19 cellular contexts compared by ENCODE assay signal in genomic region chr12:66641057-66641456, GRCh38. TPM values are rescaled to one million over a fixed set of nuclear protein-coding genes. Genes with fewer than 3 reads are reported as not detected.
A peak's percentile ranks its signal among the peaks of the same experiment; 100 is the strongest.
DNase-seq lines count a peak whose midpoint lies in the region; ATAC-seq and TF ChIP-seq lines count a peak whose summit lies in the region.
"Had no signal": no experiment of that assay in that cellular context is flagged by ENCODE, and none has a peak within 500 bp of the region (broad histone marks: within the 10 kb centered on the region; RNA-seq: fewer than 3 reads in every experiment).

No MANE protein-coding gene starts in this region.

- peaks cover 50% of the 10 kb centered on the region for H3K4me1 Mint-ChIP-seq in nephron
- H3K4me1 Mint-ChIP-seq: B cell had no signal

- ATAC-seq in DND-41 (ENCODE audit: insufficient read depth, low read depth) = peak; percentile 60; the same call in 2 of the 3 replicates
- no peak for ATAC-seq in GM19035 (IDR thresholded peaks at IDR 0.05; ENCODE audit: unreplicated experiment)
- ATAC-seq: A549; CD8-positive, alpha-beta T cell had no signal

- peaks cover 4% of the 10 kb centered on the region for H3K27me3 ChIP-seq in DND-41 (ENCODE audit: insufficient read depth, low read length, poor library complexity)
- no peaks in the 10 kb centered on the region for H3K27me3 ChIP-seq in SJCRH30
- H3K27me3 ChIP-seq: BLaER1 treated with 17β-estradiol and CSF1 and Interleukin-3, amounts not matched to agents 10 nM and 100 nM had no signal

- no peaks in the 10 kb centered on the region for H3K36me3 Mint-ChIP-seq in nephron (ENCODE audit: low read depth)
- H3K36me3 Mint-ChIP-seq: CD8-positive, alpha-beta T cell had no signal

- H3K27ac ChIP-seq in DND-41 (ENCODE audit: low read length) (no peak overlapping the region), SJCRH30 (no peak overlapping the region)
- H3K27ac ChIP-seq: 22Rv1; A549; BLaER1 treated with 17β-estradiol and CSF1 and Interleukin-3, amounts not matched to agents 10 nM and 100 nM; C4-2B had no signal

- H3K4me1 ChIP-seq in DND-41 (ENCODE audit: insufficient read depth, low read length) = peaks cover 12% of the 10 kb centered on the region; the same call in 1 of the 2 replicates
- peaks cover 7% of the 10 kb centered on the region; the same call in 1 of the 2 replicates for H3K4me1 ChIP-seq in SJCRH30
- H3K4me1 ChIP-seq: A549; BLaER1 treated with 17β-estradiol and CSF1 and Interleukin-3, amounts not matched to agents 10 nM and 100 nM; Caco-2 had no signal

- no peak overlapping the region for H3K9ac ChIP-seq in DND-41 (ENCODE audit: low read depth, low read length)
- H3K9ac ChIP-seq: BLaER1 treated with 17β-estradiol and CSF1 and Interleukin-3, amounts not matched to agents 10 nM and 100 nM had no signal

- H4K20me1 ChIP-seq in DND-41 (ENCODE audit: insufficient read depth, low read length) = no peaks in the 10 kb centered on the region; the same call in 1 of the 2 replicates
- H4K20me1 ChIP-seq: BLaER1 treated with 17β-estradiol and CSF1 and Interleukin-3, amounts not matched to agents 10 nM and 100 nM had no signal

- no peaks in the 10 kb centered on the region for H3K9me3 ChIP-seq in DND-41 (ENCODE audit: insufficient read depth, low read length, severe bottlenecking)
- H3K9me3 ChIP-seq in SJCRH30 (replicated peaks) = no peaks in the 10 kb centered on the region
- H3K9me3 ChIP-seq: A549; BLaER1 treated with 17β-estradiol and CSF1 and Interleukin-3, amounts not matched to agents 10 nM and 100 nM; Caco-2 had no signal

- DNase-seq in DND-41 = peak; percentile 24
- peak; percentile 20 to 40 for DNase-seq in SJCRH30
- DNase-seq in NCI-H82 treated with DMSO at 0.1 percent for 48 hours (lab: John Stamatoyannopoulos, UW; ENCODE audit: unreplicated experiment) = no peak
- no peak for DNase-seq in activated CD4-positive, alpha-beta T cell treated with anti-CD3 and anti-CD28 coated beads for 1 hour
- DNase-seq: AML-193; Caco-2; Calu3; CD4-positive, alpha-beta T cell; CD8-positive, alpha-beta T cell; DMS79 treated with DMSO at 0.1 percent for 48 hours; GF-D8 had no signal

- no peaks in the 10 kb centered on the region for H3K9me3 Mint-ChIP-seq in nephron
- H3K9me3 Mint-ChIP-seq: CD4-positive, alpha-beta T cell had no signal

- H3K27ac Mint-ChIP-seq in nephron = peak overlapping the region in 2 of 3 experiments; percentile 1 to 57
- H3K27ac Mint-ChIP-seq: B cell; CD4-positive, alpha-beta T cell; CD8-positive, alpha-beta T cell had no signal

- no peak overlapping the region for H3K4me2 ChIP-seq in DND-41 (ENCODE audit: insufficient read depth, low read length)
- H3K4me2 ChIP-seq: A549; BLaER1 treated with 17β-estradiol and CSF1 and Interleukin-3, amounts not matched to agents 10 nM and 100 nM had no signal

- H3K4me3 Mint-ChIP-seq in nephron = no peak overlapping the region
- H3K4me3 Mint-ChIP-seq: B cell; CD4-positive, alpha-beta T cell; CD8-positive, alpha-beta T cell had no signal

- TF ChIP-seq CTCF in DND-41 (IDR thresholded peaks at IDR 0.05; ENCODE audit: borderline replicate concordance, extremely low read depth, low read length, poor library complexity, severe bottlenecking) (no peak), nephron (IDR thresholded peaks at IDR 0.05; ENCODE audit: unreplicated experiment in 3 of 3) (no peak)

- no peak overlapping the region for H2AFZ ChIP-seq in DND-41 (ENCODE audit: low read depth, low read length)

- H3K36me3 ChIP-seq in DND-41 (ENCODE audit: insufficient read depth, low read length) (no peaks in the 10 kb centered on the region), SJCRH30 (no peaks in the 10 kb centered on the region)
- H3K36me3 ChIP-seq: BLaER1 treated with 17β-estradiol and CSF1 and Interleukin-3, amounts not matched to agents 10 nM and 100 nM had no signal

- H3K79me2 ChIP-seq in DND-41 (ENCODE audit: insufficient read depth, low read length) = no peaks in the 10 kb centered on the region

- H3K4me3 ChIP-seq in DND-41 (ENCODE audit: low read depth in 1 of 2, low read length in 2 of 2) (no peak overlapping the region), SJCRH30 (no peak overlapping the region)
- H3K4me3 ChIP-seq: A549; BLaER1 treated with 17β-estradiol and CSF1 and Interleukin-3, amounts not matched to agents 10 nM and 100 nM had no signal

- H3K27me3 Mint-ChIP-seq in nephron (ENCODE audit: low read depth) = no peaks in the 10 kb centered on the region
- H3K27me3 Mint-ChIP-seq: B cell had no signal

RNA-seq across cellular contexts. Expression of gene GRIP1, which starts 37.8 kb away (rescaled TPM):
- total RNA-seq in SJCRH30 (2014; rRNA removed; shearing (Covaris generic)) = 8.2 and 8.8 TPM in 2 replicates
- total RNA-seq: A172, B cell had no signal

Comparison
In these comparisons a context has a peak if more than half of its experiments do, and no peak if none do; other contexts are left out.
1. DNase-seq: peak in DND-41 (single experiment) and SJCRH30 (2 of 2); none in NCI-H82 treated with DMSO at 0.1 percent for 48 hours (single experiment) and activated CD4-positive, alpha-beta T cell treated with anti-CD3 and anti-CD28 coated beads for 1 hour (single experiment).